1 cellular context compared by ENCODE assay signal in genomic region chr15:74842581-74843444, GRCh38.
TF ChIP-seq lines count a peak whose summit lies in the region.

ULK3 (minus strand) TSS chr15:74843156; CDS start chr15:74843105, 51 bp downstream.

TF ChIP-seq in H1, 55 proteins besides CTCF, POLR2A, EP300 and RAD21:
- TF ChIP-seq CEBPB (IDR thresholded peaks at IDR 0.05; ENCODE audit: low read depth, low read length) = no peak
- no peak for TF ChIP-seq SAP30 (IDR thresholded peaks at IDR 0.05; ENCODE audit: insufficient read depth, insufficient replicate concordance, low read length)
- TF ChIP-seq MAX (IDR thresholded peaks at IDR 0.05) = peak; percentile 90
- peak; percentile 87 for TF ChIP-seq KDM4A (IDR thresholded peaks at IDR 0.05; ENCODE audit: low read depth, low read length, severe bottlenecking)
- TF ChIP-seq CREB1 (IDR thresholded peaks at IDR 0.05) = peak; percentile 51; the same call in 1 of the 2 replicates
- TF ChIP-seq TBP (IDR thresholded peaks at IDR 0.05; ENCODE audit: low read depth, low read length) = peak; percentile 74; the same call in 1 of the 2 replicates
- peak; percentile 96 for TF ChIP-seq PHF8 (conservative IDR thresholded peaks at IDR 0.05; ENCODE audit: low read depth, low read length)
- TF ChIP-seq GTF2F1 (IDR thresholded peaks at IDR 0.05; ENCODE audit: borderline replicate concordance, low read depth, low read length) = no peak
- TF ChIP-seq SIRT6 (IDR thresholded peaks at IDR 0.05; ENCODE audit: low read length) = no peak
- TF ChIP-seq EZH2 (IDR thresholded peaks at IDR 0.05; ENCODE audit: low read depth, low read length, severe bottlenecking) = no peak
- peak; percentile 42; the same call in 1 of the 2 replicates for TF ChIP-seq SP1 (IDR thresholded peaks at IDR 0.05; ENCODE audit: low read depth, low read length)
- no peak for TF ChIP-seq RXRA (IDR thresholded peaks at IDR 0.05; ENCODE audit: insufficient read depth, low read depth, low read length)
- TF ChIP-seq CHD2 (IDR thresholded peaks at IDR 0.05; ENCODE audit: low read length) = no peak
- no peak for TF ChIP-seq JUN (IDR thresholded peaks at IDR 0.05; ENCODE audit: low read depth, low read length)
- no peak for TF ChIP-seq SP2 (IDR thresholded peaks at IDR 0.05; ENCODE audit: low read length)
- TF ChIP-seq SUZ12 (IDR thresholded peaks at IDR 0.05; ENCODE audit: low read length) = no peak
- TF ChIP-seq ATF3 (IDR thresholded peaks at IDR 0.05; ENCODE audit: insufficient read depth, low read depth, low read length) = peak; percentile 60; the same call in 1 of the 2 replicates
- TF ChIP-seq HDAC2 (IDR thresholded peaks at IDR 0.05; ENCODE audit: borderline replicate concordance in 1 of 2, low read depth in 2 of 2, low read length in 2 of 2) = 0 out of 4 replicates have a peak, but pooled peaks of 1 of the 2 experiments have one; percentile 66
- peak; percentile 80 for TF ChIP-seq TAF1 (IDR thresholded peaks at IDR 0.05; ENCODE audit: low read depth, low read length)
- no peak for TF ChIP-seq RBBP5 (IDR thresholded peaks at IDR 0.05; ENCODE audit: borderline replicate concordance, low read depth, low read length)
- no peak; the same call in 1 of the 2 replicates for TF ChIP-seq YY1 (IDR thresholded peaks at IDR 0.05; ENCODE audit: low read depth, low read length)
- peak; percentile 64; the same call in 1 of the 2 replicates for TF ChIP-seq E2F6 (IDR thresholded peaks at IDR 0.05)
- TF ChIP-seq TAF7 (optimal IDR thresholded peaks at IDR 0.05; ENCODE audit: borderline replicate concordance, low read depth, low read length) = peak; percentile 65
- 0 out of 2 replicates have a peak, but pooled peaks have one; percentile 70 for TF ChIP-seq TCF12 (IDR thresholded peaks at IDR 0.05; ENCODE audit: low read depth, low read length)
- peak; percentile 73 for TF ChIP-seq USF2 (IDR thresholded peaks at IDR 0.05; ENCODE audit: low read length)
- TF ChIP-seq HDAC6 (IDR thresholded peaks at IDR 0.05; ENCODE audit: low read depth, low read length) = no peak
- peak; percentile 64; the same call in 1 of the 2 replicates for TF ChIP-seq SP4 (IDR thresholded peaks at IDR 0.05; ENCODE audit: low read length)
- TF ChIP-seq RNF2 (IDR thresholded peaks at IDR 0.05; ENCODE audit: borderline replicate concordance, low read depth, low read length, missing control alignments, poor library complexity, severe bottlenecking) = no peak
- no peak for TF ChIP-seq JUND (IDR thresholded peaks at IDR 0.05; ENCODE audit: low read length)
- no peak for TF ChIP-seq TEAD4 (IDR thresholded peaks at IDR 0.05; ENCODE audit: low read depth, low read length)
- no peak for TF ChIP-seq GABPA (IDR thresholded peaks at IDR 0.05; ENCODE audit: borderline replicate concordance, insufficient read depth, low read length)
- TF ChIP-seq CTBP2 (IDR thresholded peaks at IDR 0.05; ENCODE audit: borderline replicate concordance, insufficient read depth, insufficient read length, low read length) = no peak
- peak; percentile 89; the same call in 1 of the 2 replicates for TF ChIP-seq POLR2AphosphoS5 (IDR thresholded peaks at IDR 0.05; ENCODE audit: low read depth, low read length)
- TF ChIP-seq CHD1 (IDR thresholded peaks at IDR 0.05; ENCODE audit: low read depth, low read length) = no peak
- no peak for TF ChIP-seq NANOG (IDR thresholded peaks at IDR 0.05; ENCODE audit: insufficient read depth, low read depth, low read length, poor library complexity, severe bottlenecking)
- 0 out of 2 replicates have a peak, but pooled peaks have one; percentile 5 for TF ChIP-seq SRF (IDR thresholded peaks at IDR 0.05; ENCODE audit: low read depth, low read length)
- TF ChIP-seq CBX5 (IDR thresholded peaks at IDR 0.05; ENCODE audit: low read depth, low read length) = no peak
- no peak for TF ChIP-seq EGR1 (IDR thresholded peaks at IDR 0.05; ENCODE audit: borderline replicate concordance, low read depth, low read length)
- peak in 1 of 2 experiments; percentile 31; a peak in 1 of 4 replicates for TF ChIP-seq SIN3A (conservative IDR thresholded peaks at IDR 0.05 in 1 of 2, IDR thresholded peaks at IDR 0.05 in 1 of 2; ENCODE audit: low read depth in 1 of 2, low read length in 2 of 2)
- peak; percentile 57 for TF ChIP-seq ASH2L (IDR thresholded peaks at IDR 0.05; ENCODE audit: low read length)
TF ChIP-seq in H1: peak in this region for 18.
